In genomic region chr19:41597600-41598041, GRCh38 we compare ENCODE assay signal across 8 cellular contexts. TPM values are rescaled to one million over a fixed set of nuclear protein-coding genes. Genes with fewer than 3 reads are reported as not detected.
DNase-seq lines count a peak whose midpoint lies in the region; ATAC-seq and TF ChIP-seq lines count a peak whose summit lies in the region.

No MANE protein-coding gene starts in this region.

- H3K36me3 ChIP-seq in Peyer's patch = no peaks in the 10 kb centered on the region
- no peaks in the 10 kb centered on the region for H3K36me3 ChIP-seq in stomach

- no peaks in the 10 kb centered on the region for H3K4me1 ChIP-seq in Peyer's patch
- peaks cover 0 to 4% (median 0%) of the 10 kb centered on the region in 4 donors for H3K4me1 ChIP-seq in stomach

- H3K36me3 Mint-ChIP-seq in activated T-cell treated with anti-CD3 and anti-CD28 coated beads, Interleukin-2, amount 50 U/mL, for 24 hours (ENCODE audit: low read depth) = no peaks in the 10 kb centered on the region
- H3K36me3 Mint-ChIP-seq in neural crest cell (ENCODE audit: low read depth) = no peaks in the 10 kb centered on the region

- DNase-seq in ELR (ENCODE audit: low read depth) = peak; percentile 69
- DNase-seq in Peyer's patch = peak in 2 of 3 donors; percentile 84 to 92
- DNase-seq in activated T-cell treated with anti-CD3 and anti-CD28 coated beads, Interleukin-2, amount 50 U/mL, for 24 hours = peak; percentile 70
- DNase-seq in fibroblast of mammary gland (ENCODE audit: low read depth) = peak; percentile 68
- DNase-seq in neural crest cell (ENCODE audit: low read depth, low spot score) = peak; percentile 56
- DNase-seq in stomach = peak; percentile 72

- TF ChIP-seq EP300 in Ishikawa (IDR thresholded peaks at IDR 0.05; ENCODE audit: borderline replicate concordance) (no peak), stomach (IDR thresholded peaks at IDR 0.05) (no peak)

- no peaks in the 10 kb centered on the region for H3K27me3 ChIP-seq in Peyer's patch
- H3K27me3 ChIP-seq in stomach = peaks cover 0 to 20% (median 7%) of the 10 kb centered on the region in 3 donors

- peak; percentile 79 to 97 (median 84) for TF ChIP-seq CTCF in Peyer's patch (IDR thresholded peaks at IDR 0.05)
- peak; percentile 95 for TF ChIP-seq CTCF in fibroblast of mammary gland (conservative IDR thresholded peaks at IDR 0.05; ENCODE audit: control insufficient read depth, insufficient read depth, low read depth, low read length)
- peak; percentile 82 for TF ChIP-seq CTCF in neural crest cell (conservative IDR thresholded peaks at IDR 0.05)
- TF ChIP-seq CTCF in stomach (IDR thresholded peaks at IDR 0.05) = peak in 5 of 7 experiments; percentile 56 to 89 (median 81)

- H3K27ac Mint-ChIP-seq in activated T-cell treated with anti-CD3 and anti-CD28 coated beads, Interleukin-2, amount 50 U/mL, for 24 hours = no peak overlapping the region
- no peak overlapping the region for H3K27ac Mint-ChIP-seq in neural crest cell (ENCODE audit: unreplicated experiment)

- peak overlapping the region; percentile 42 for H3K4me3 Mint-ChIP-seq in activated T-cell treated with anti-CD3 and anti-CD28 coated beads, Interleukin-2, amount 50 U/mL, for 24 hours
- no peak overlapping the region for H3K4me3 Mint-ChIP-seq in neural crest cell

- intact Hi-C loops in stomach (cut with DNase I; ENCODE audit: low total_unique reads) = no loop called here

- TF ChIP-seq RAD21 in Ishikawa (IDR thresholded peaks at IDR 0.05; ENCODE audit: low read depth) = peak; percentile 35; the same call in 1 of the 2 replicates

- WGBS in stomach, 5 donors = 9 to 12% (median 11%) methylated on average over 10 of the region's 10 CpGs

- no peaks in the 10 kb centered on the region for H3K9me3 ChIP-seq in Peyer's patch
- H3K9me3 ChIP-seq in stomach = peaks cover 0 to 8% (median 2%) of the 10 kb centered on the region in 4 donors

- H3K4me3 ChIP-seq in Peyer's patch (no peak overlapping the region), fibroblast of mammary gland (ENCODE audit: control insufficient read depth, low read depth, low read length) (no peak overlapping the region), stomach (no peak overlapping the region)

- H3K9me3 Mint-ChIP-seq in activated T-cell treated with anti-CD3 and anti-CD28 coated beads, Interleukin-2, amount 50 U/mL, for 24 hours = no peaks in the 10 kb centered on the region
- peaks cover 2% of the 10 kb centered on the region for H3K9me3 Mint-ChIP-seq in neural crest cell

- H3K27me3 Mint-ChIP-seq in activated T-cell treated with anti-CD3 and anti-CD28 coated beads, Interleukin-2, amount 50 U/mL, for 24 hours = peaks cover 17% of the 10 kb centered on the region
- H3K27me3 Mint-ChIP-seq in neural crest cell (ENCODE audit: low read depth) = peaks cover 23% of the 10 kb centered on the region

- H3K4me1 Mint-ChIP-seq in activated T-cell treated with anti-CD3 and anti-CD28 coated beads, Interleukin-2, amount 50 U/mL, for 24 hours (ENCODE audit: low read depth) = peaks cover 10% of the 10 kb centered on the region
- H3K4me1 Mint-ChIP-seq in neural crest cell = no peaks in the 10 kb centered on the region

- H3K27ac ChIP-seq in Peyer's patch = no peak overlapping the region
- H3K27ac ChIP-seq in stomach = no peak overlapping the region

- TF ChIP-seq POLR2A in Peyer's patch (IDR thresholded peaks at IDR 0.05) (no peak), stomach (IDR thresholded peaks at IDR 0.05) (no peak)

- no peak for ATAC-seq in HG02870 (IDR thresholded peaks at IDR 0.05; ENCODE audit: unreplicated experiment)

TF ChIP-seq in Ishikawa, 13 proteins besides CTCF, POLR2A, EP300 and RAD21:
- TF ChIP-seq FOXM1 (IDR thresholded peaks at IDR 0.05; ENCODE audit: borderline replicate concordance, low read depth) (no peak), YY1 (IDR thresholded peaks at IDR 0.05; ENCODE audit: low read depth) (no peak), REST (IDR thresholded peaks at IDR 0.05; ENCODE audit: low read depth) (no peak), TEAD4 (IDR thresholded peaks at IDR 0.05) (no peak), ZBTB7A (IDR thresholded peaks at IDR 0.05; ENCODE audit: low read depth) (no peak), USF1 (IDR thresholded peaks at IDR 0.05) (no peak), TCF12 (IDR thresholded peaks at IDR 0.05; ENCODE audit: low read depth) (no peak)
TF ChIP-seq in Ishikawa: peak in this region for 0.

RNA-seq across cellular contexts. Expression of gene CEACAM21, which starts 21.7 kb away (rescaled TPM):
- 1 to 10 TPM in 3 of 4 donors, not detected in 1; 1.7 to 9.9 (median 2.5) TPM for total RNA-seq in Peyer's patch
- 0.75 and 1.1 TPM in 2 replicates for total RNA-seq in neural crest cell
- 1 to 10 TPM in 1 of 5 donors, not detected in 4; 2.0 TPM for total RNA-seq in stomach
- polyA plus RNA-seq in stomach = 1 to 10 TPM in 1 of 3 donors, under 1 TPM in 1, not detected in 1; 0.63 to 6.1 TPM

RNA-seq across cellular contexts. Expression of gene CEACAM4, which starts 29.3 kb away (rescaled TPM):
- total RNA-seq in Peyer's patch = not detected
- total RNA-seq in neural crest cell = not detected in 2 replicates
- total RNA-seq in stomach = 1 to 10 TPM in 2 of 5 donors, not detected in 3; 1.8 to 8.3 TPM
- under 1 TPM in 2 of 3 donors, not detected in 1; 0.63 to 0.92 TPM for polyA plus RNA-seq in stomach
